In the genomic region with DNA sequence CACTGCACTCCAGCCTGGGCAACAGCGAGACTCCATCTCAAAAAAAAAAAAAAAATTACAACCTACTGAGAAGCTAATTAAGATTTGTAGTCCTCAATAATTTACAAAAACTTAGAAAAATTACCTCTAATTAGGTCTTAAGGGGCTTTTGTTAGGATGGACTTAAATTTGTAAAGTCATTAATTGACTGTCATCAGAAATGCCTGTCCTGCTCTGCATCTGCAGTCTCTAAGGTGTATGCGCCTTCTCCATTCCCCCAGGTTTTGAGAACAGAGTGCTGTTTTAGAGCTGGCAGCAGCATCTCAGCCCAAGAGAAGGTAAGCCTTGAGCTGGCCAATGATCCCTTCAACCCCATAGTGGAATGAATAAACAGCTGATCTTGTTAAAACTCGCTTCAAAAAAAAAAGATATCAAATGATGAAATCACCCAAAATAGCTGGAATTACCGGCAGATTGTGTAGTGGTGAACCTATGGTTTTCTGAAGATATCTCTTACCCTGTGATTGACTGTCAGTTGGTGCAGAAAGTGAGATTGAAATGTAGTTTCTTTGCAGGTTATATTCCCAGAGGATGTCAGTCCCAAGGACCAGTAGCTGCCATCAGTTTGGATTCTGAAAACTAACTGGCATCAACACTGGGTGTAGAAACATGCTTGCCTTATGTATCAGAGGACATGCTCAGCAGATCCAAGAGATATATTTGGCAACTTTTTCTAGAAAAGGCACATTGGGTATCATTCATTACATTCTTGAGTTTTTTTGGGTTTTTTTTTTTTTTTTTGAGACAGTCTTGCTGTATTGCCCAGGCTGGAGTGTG, we compare ENCODE assay signal across 1 cellular context.
TF ChIP-seq lines count a peak whose summit lies in the region.

No MANE protein-coding gene starts in this region.

TF ChIP-seq in HepG2, 621 proteins besides CTCF, POLR2A, EP300 and RAD21:
- TF ChIP-seq POLR2AphosphoS5 (IDR thresholded peaks at IDR 0.05; ENCODE audit: low read depth, low read length) (peak; percentile 49; the same call in 1 of the 2 replicates), KLF15 (CRISPR knock-in tag; IDR thresholded peaks at IDR 0.05; ENCODE audit: borderline replicate concordance) (no peak), RBM22 (optimal IDR thresholded peaks at IDR 0.05; ENCODE audit: low read length) (peak; percentile 82), MBD4 (IDR thresholded peaks at IDR 0.05; ENCODE audit: borderline replicate concordance, low read length) (0 out of 2 replicates have a peak, but pooled peaks have one; percentile 8), ZNF775 (CRISPR knock-in tag; IDR thresholded peaks at IDR 0.05; ENCODE audit: borderline replicate concordance) (no peak), PITX1 (CRISPR knock-in tag; IDR thresholded peaks at IDR 0.05) (no peak), ZNF143 (CRISPR knock-in tag; IDR thresholded peaks at IDR 0.05) (no peak), RBFOX2 (IDR thresholded peaks at IDR 0.05; ENCODE audit: low read depth, low read length) (peak; percentile 72; the same call in 1 of the 2 replicates), ZNF891 (CRISPR knock-in tag; IDR thresholded peaks at IDR 0.05) (no peak), JUNB (CRISPR knock-in tag; IDR thresholded peaks at IDR 0.05; ENCODE audit: borderline replicate concordance) (no peak), ZNF558 (CRISPR knock-in tag; IDR thresholded peaks at IDR 0.05; ENCODE audit: borderline replicate concordance) (no peak), FOXO1 (CRISPR knock-in tag; IDR thresholded peaks at IDR 0.05) (no peak), ZFY (CRISPR knock-in tag; IDR thresholded peaks at IDR 0.05) (0 out of 2 replicates have a peak, but pooled peaks have one; percentile 6), POLR2G (IDR thresholded peaks at IDR 0.05; ENCODE audit: low read depth, low read length) (peak; percentile 60), AGO2 (optimal IDR thresholded peaks at IDR 0.05; ENCODE audit: low read depth, low read length) (peak; percentile 50), HNF4G (IDR thresholded peaks at IDR 0.05; ENCODE audit: borderline replicate concordance, low read depth, low read length) (no peak), HNF4G (CRISPR knock-in tag; IDR thresholded peaks at IDR 0.05; ENCODE audit: borderline replicate concordance, low read depth) (no peak), ELF1 (CRISPR knock-in tag; IDR thresholded peaks at IDR 0.05) (no peak), KLF12 (CRISPR knock-in tag; IDR thresholded peaks at IDR 0.05; ENCODE audit: borderline replicate concordance) (0 out of 2 replicates have a peak, but pooled peaks have one; percentile 1), HNRNPL (IDR thresholded peaks at IDR 0.05; ENCODE audit: low read depth, low read length) (no peak), MIER3 (CRISPR knock-in tag; IDR thresholded peaks at IDR 0.05; ENCODE audit: borderline replicate concordance) (no peak), ZNF547 (CRISPR knock-in tag; IDR thresholded peaks at IDR 0.05) (no peak), MIXL1 (CRISPR knock-in tag; IDR thresholded peaks at IDR 0.05) (no peak), ZNF607 (CRISPR knock-in tag; IDR thresholded peaks at IDR 0.05; ENCODE audit: borderline replicate concordance) (no peak), SRSF9 (IDR thresholded peaks at IDR 0.05; ENCODE audit: borderline replicate concordance, insufficient read depth, low read depth, low read length, poor library complexity, severe bottlenecking) (no peak)
- TF ChIP-seq, protein P1, sequence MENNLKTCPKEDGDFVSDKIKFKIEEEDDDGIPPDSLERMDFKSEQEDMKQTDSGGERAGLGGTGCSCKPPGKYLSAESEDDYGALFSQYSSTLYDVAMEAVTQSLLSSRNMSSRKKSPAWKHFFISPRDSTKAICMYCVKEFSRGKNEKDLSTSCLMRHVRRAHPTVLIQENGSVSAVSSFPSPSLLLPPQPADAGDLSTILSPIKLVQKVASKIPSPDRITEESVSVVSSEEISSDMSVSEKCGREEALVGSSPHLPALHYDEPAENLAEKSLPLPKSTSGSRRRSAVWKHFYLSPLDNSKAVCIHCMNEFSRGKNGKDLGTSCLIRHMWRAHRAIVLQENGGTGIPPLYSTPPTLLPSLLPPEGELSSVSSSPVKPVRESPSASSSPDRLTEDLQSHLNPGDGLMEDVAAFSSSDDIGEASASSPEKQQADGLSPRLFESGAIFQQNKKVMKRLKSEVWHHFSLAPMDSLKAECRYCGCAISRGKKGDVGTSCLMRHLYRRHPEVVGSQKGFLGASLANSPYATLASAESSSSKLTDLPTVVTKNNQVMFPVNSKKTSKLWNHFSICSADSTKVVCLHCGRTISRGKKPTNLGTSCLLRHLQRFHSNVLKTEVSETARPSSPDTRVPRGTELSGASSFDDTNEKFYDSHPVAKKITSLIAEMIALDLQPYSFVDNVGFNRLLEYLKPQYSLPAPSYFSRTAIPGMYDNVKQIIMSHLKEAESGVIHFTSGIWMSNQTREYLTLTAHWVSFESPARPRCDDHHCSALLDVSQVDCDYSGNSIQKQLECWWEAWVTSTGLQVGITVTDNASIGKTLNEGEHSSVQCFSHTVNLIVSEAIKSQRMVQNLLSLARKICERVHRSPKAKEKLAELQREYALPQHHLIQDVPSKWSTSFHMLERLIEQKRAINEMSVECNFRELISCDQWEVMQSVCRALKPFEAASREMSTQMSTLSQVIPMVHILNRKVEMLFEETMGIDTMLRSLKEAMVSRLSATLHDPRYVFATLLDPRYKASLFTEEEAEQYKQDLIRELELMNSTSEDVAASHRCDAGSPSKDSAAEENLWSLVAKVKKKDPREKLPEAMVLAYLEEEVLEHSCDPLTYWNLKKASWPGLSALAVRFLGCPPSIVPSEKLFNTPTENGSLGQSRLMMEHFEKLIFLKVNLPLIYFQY (CRISPR knock-in tag; IDR thresholded peaks at IDR 0.05; ENCODE audit: borderline replicate concordance) = no peak
- TF ChIP-seq, protein P2, sequence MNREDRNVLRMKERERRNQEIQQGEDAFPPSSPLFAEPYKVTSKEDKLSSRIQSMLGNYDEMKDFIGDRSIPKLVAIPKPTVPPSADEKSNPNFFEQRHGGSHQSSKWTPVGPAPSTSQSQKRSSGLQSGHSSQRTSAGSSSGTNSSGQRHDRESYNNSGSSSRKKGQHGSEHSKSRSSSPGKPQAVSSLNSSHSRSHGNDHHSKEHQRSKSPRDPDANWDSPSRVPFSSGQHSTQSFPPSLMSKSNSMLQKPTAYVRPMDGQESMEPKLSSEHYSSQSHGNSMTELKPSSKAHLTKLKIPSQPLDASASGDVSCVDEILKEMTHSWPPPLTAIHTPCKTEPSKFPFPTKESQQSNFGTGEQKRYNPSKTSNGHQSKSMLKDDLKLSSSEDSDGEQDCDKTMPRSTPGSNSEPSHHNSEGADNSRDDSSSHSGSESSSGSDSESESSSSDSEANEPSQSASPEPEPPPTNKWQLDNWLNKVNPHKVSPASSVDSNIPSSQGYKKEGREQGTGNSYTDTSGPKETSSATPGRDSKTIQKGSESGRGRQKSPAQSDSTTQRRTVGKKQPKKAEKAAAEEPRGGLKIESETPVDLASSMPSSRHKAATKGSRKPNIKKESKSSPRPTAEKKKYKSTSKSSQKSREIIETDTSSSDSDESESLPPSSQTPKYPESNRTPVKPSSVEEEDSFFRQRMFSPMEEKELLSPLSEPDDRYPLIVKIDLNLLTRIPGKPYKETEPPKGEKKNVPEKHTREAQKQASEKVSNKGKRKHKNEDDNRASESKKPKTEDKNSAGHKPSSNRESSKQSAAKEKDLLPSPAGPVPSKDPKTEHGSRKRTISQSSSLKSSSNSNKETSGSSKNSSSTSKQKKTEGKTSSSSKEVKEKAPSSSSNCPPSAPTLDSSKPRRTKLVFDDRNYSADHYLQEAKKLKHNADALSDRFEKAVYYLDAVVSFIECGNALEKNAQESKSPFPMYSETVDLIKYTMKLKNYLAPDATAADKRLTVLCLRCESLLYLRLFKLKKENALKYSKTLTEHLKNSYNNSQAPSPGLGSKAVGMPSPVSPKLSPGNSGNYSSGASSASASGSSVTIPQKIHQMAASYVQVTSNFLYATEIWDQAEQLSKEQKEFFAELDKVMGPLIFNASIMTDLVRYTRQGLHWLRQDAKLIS (CRISPR knock-in tag; IDR thresholded peaks at IDR 0.05) = 0 out of 2 replicates have a peak, but pooled peaks have one; percentile 43
- TF ChIP-seq, protein P3, sequence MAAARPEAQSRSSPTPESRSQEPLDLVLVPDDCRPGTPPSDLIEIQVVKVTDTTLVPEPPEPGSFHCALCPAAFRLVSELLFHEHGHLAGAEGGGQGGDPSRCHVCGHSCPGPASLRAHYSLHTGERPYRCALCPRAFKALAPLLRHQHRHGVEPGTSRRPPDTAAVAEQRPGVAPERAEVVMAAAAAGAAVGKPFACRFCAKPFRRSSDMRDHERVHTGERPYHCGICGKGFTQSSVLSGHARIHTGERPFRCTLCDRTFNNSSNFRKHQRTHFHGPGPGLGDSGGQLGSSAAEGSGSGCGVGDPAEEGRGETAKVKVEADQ (CRISPR knock-in tag; IDR thresholded peaks at IDR 0.05; ENCODE audit: borderline replicate concordance) = no peak
- TF ChIP-seq, protein P4, sequence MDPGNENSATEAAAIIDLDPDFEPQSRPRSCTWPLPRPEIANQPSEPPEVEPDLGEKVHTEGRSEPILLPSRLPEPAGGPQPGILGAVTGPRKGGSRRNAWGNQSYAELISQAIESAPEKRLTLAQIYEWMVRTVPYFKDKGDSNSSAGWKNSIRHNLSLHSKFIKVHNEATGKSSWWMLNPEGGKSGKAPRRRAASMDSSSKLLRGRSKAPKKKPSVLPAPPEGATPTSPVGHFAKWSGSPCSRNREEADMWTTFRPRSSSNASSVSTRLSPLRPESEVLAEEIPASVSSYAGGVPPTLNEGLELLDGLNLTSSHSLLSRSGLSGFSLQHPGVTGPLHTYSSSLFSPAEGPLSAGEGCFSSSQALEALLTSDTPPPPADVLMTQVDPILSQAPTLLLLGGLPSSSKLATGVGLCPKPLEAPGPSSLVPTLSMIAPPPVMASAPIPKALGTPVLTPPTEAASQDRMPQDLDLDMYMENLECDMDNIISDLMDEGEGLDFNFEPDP (CRISPR knock-in tag; conservative IDR thresholded peaks at IDR 0.05) = no peak
- TF ChIP-seq, protein P5, sequence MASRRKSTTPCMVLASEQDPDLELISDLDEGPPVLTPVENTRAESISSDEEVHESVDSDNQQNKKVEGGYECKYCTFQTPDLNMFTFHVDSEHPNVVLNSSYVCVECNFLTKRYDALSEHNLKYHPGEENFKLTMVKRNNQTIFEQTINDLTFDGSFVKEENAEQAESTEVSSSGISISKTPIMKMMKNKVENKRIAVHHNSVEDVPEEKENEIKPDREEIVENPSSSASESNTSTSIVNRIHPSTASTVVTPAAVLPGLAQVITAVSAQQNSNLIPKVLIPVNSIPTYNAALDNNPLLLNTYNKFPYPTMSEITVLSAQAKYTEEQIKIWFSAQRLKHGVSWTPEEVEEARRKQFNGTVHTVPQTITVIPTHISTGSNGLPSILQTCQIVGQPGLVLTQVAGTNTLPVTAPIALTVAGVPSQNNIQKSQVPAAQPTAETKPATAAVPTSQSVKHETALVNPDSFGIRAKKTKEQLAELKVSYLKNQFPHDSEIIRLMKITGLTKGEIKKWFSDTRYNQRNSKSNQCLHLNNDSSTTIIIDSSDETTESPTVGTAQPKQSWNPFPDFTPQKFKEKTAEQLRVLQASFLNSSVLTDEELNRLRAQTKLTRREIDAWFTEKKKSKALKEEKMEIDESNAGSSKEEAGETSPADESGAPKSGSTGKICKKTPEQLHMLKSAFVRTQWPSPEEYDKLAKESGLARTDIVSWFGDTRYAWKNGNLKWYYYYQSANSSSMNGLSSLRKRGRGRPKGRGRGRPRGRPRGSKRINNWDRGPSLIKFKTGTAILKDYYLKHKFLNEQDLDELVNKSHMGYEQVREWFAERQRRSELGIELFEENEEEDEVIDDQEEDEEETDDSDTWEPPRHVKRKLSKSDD (CRISPR knock-in tag; IDR thresholded peaks at IDR 0.05; ENCODE audit: low read depth) = no peak
